Comparison of ENCODE assay signal across 13 cellular contexts in the genomic region with DNA sequence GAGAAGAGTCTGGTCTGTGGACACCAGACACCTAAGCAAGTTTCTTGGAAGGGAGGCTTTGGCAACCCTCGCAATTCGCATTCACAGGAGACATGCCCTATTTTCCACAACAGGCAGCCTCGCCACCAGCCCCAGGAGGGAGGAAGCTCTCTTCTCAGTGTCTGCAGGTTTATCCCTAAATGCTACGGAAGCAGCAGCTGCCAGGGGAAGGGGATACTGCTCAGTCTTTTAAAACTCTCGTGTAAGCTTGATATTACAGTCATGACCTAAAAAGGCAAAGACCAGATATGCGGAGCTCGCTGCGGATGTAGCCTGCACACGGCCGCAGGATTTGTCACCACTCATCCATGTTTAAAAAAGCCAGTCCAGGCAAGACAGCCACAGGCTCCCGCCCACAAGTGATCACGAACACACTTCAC.
DNase-seq lines count a peak whose midpoint lies in the region; ATAC-seq, FAIRE-seq and TF ChIP-seq lines count a peak whose summit lies in the region.
"Had no signal": no experiment of that assay in that cellular context is flagged by ENCODE, and none has a peak within 500 bp of the region (broad histone marks: within the 10 kb centered on the region; RNA-seq: fewer than 3 reads in every experiment).

No MANE protein-coding gene starts in this region.

- H3K27ac ChIP-seq in body of pancreas: no peak overlapping the region
- no peak overlapping the region for H3K27ac ChIP-seq in spleen

- TF ChIP-seq CTCF in body of pancreas (IDR thresholded peaks at IDR 0.05) (no peak), spleen (IDR thresholded peaks at IDR 0.05 in 8 of 11, conservative IDR thresholded peaks at IDR 0.05 in 3 of 11) (no peak), GM10266 (IDR thresholded peaks at IDR 0.05; ENCODE audit: control insufficient read depth, insufficient read depth, low read depth, missing control alignments) (no peak)

- FAIRE-seq in H54 (lab: Jason Lieb, UNC) (no peak), HTR-8/SVneo (lab: Jason Lieb, UNC) (no peak)
- FAIRE-seq: GM12878 had no signal

- intact Hi-C loops in body of pancreas (cut with DNase I): no loop called here
- intact Hi-C loops in spleen (cut with DNase I; ENCODE audit: low total_unique reads): no loop called here

- H3K9me3 ChIP-seq in body of pancreas (no peaks in the 10 kb centered on the region), spleen (peaks cover 0 to 5% (median 0%) of the 10 kb centered on the region in 8 donors)
- H3K9me3 ChIP-seq: MG63 had no signal

- H3K36me3 ChIP-seq in body of pancreas (replicated peaks in 1 of 2; ENCODE audit: insufficient read depth in 1 of 2, low read depth in 2 of 2) (no peaks in the 10 kb centered on the region), spleen (peaks cover 0 to 8% (median 0%) of the 10 kb centered on the region in 6 donors)
- H3K36me3 ChIP-seq: MG63 had no signal

- TF ChIP-seq POLR2A in H54 (IDR thresholded peaks at IDR 0.05; ENCODE audit: low read depth, low read length): no peak
- TF ChIP-seq POLR2A in body of pancreas (IDR thresholded peaks at IDR 0.05): no peak
- no peak for TF ChIP-seq POLR2A in spleen (IDR thresholded peaks at IDR 0.05)

- WGBS in body of pancreas, 2 donors: 73 to 74% methylated on average over 11 to 12 of the region's 12 CpGs
- WGBS in spleen, 5 donors: 85 to 91% (median 86%) methylated on average over 12 of the region's 12 CpGs

- ATAC-seq in body of pancreas: peak; percentile 18
- no peak for ATAC-seq in GM18909 (IDR thresholded peaks at IDR 0.05; ENCODE audit: poor library complexity, unreplicated experiment)
- ATAC-seq: GM12878 had no signal

- H3K27me3 ChIP-seq in body of pancreas (no peaks in the 10 kb centered on the region), spleen (replicated peaks in 1 of 7) (no peaks in the 10 kb centered on the region)
- H3K27me3 ChIP-seq: MG63 had no signal

- DNase-seq in H54 (ENCODE audit: insufficient read length, low spot score) (peak; percentile 37), body of pancreas (no peak), iris pigment epithelial cell (ENCODE audit: low read depth) (peak; percentile 58), spleen (peak; percentile 37), GM10266 (ENCODE audit: extremely low spot score) (no peak), HTR-8/SVneo (ENCODE audit: insufficient read length, low spot score) (no peak)
- DNase-seq: glutamatergic neuron, MG63, midbrain, NCI-H446 treated with DMSO at 0.1 percent for 48 hours, SIG-M5 had no signal

- no peaks in the 10 kb centered on the region for H3K4me1 ChIP-seq in body of pancreas
- peaks cover 0 to 19% (median 9%) of the 10 kb centered on the region in 6 donors for H3K4me1 ChIP-seq in spleen

- H3K4me3 ChIP-seq in body of pancreas (no peak overlapping the region), spleen (no peak overlapping the region)
- H3K4me3 ChIP-seq: GM12878, MG63 had no signal

Comparison
In these comparisons a context has a peak if more than half of its experiments do, and no peak if none do; other contexts are left out.
1. DNase-seq: peak in H54 (single experiment), iris pigment epithelial cell (single experiment) and spleen (single experiment); none in body of pancreas (0 of 4), GM10266 (single experiment) and HTR-8/SVneo (single experiment).